In genomic region chr19:55370305-55370988, GRCh38 we compare ENCODE assay signal across 8 cellular contexts. TPM values are rescaled to one million over a fixed set of nuclear protein-coding genes. Genes with fewer than 3 reads are reported as not detected.
DNase-seq lines count a peak whose midpoint lies in the region; ATAC-seq and TF ChIP-seq lines count a peak whose summit lies in the region.

Gene IL11, minus strand, starts transcription at chr19:55370463. Its CDS starts 153 bp downstream, at chr19:55370310.

- H3K36me3 Mint-ChIP-seq in activated naive CD4-positive, alpha-beta T cell treated with anti-CD3 and anti-CD28 coated beads for 36 hours (ENCODE audit: low read depth), result no peaks in the 10 kb centered on the region
- H3K36me3 Mint-ChIP-seq in activated CD4-positive, alpha-beta memory T cell treated with anti-CD3 and anti-CD28 coated beads, Interleukin-2, amount 10 ng/mL, durations not matched to agents 7 days and 5 days (ENCODE audit: low read depth), result no peaks in the 10 kb centered on the region

- H3K27ac Mint-ChIP-seq in activated naive CD4-positive, alpha-beta T cell treated with anti-CD3 and anti-CD28 coated beads for 36 hours, result no peak within 1 kb of the TSS
- H3K27ac Mint-ChIP-seq in activated CD4-positive, alpha-beta memory T cell treated with anti-CD3 and anti-CD28 coated beads, Interleukin-2, amount 10 ng/mL, durations not matched to agents 7 days and 5 days, result no peak within 1 kb of the TSS

- no peak for TF ChIP-seq POLR2A in testis (IDR thresholded peaks at IDR 0.05)

- 10% methylated on average over 16 of the region's 32 CpGs for WGBS in hepatocyte (ENCODE audit: low lambda C conversion rate, missing lambda C conversion rate)
- 11 to 15% methylated on average over 18 to 30 of the region's 32 CpGs for WGBS in testis, 2 donors

- TF ChIP-seq CTCF in hepatocyte (IDR thresholded peaks at IDR 0.05; ENCODE audit: poor library complexity), result no peak
- TF ChIP-seq CTCF in testis (IDR thresholded peaks at IDR 0.05), result no peak

- peak within 1 kb of the TSS; percentile 36 for H3K4me3 Mint-ChIP-seq in activated naive CD4-positive, alpha-beta T cell treated with anti-CD3 and anti-CD28 coated beads for 36 hours
- H3K4me3 Mint-ChIP-seq in activated CD4-positive, alpha-beta memory T cell treated with anti-CD3 and anti-CD28 coated beads, Interleukin-2, amount 10 ng/mL, durations not matched to agents 7 days and 5 days, result peak within 1 kb of the TSS; percentile 7

- H3K4me1 Mint-ChIP-seq in activated naive CD4-positive, alpha-beta T cell treated with anti-CD3 and anti-CD28 coated beads for 36 hours (ENCODE audit: low read depth), result peaks cover 19% of the 10 kb centered on the region
- peaks cover 4% of the 10 kb centered on the region for H3K4me1 Mint-ChIP-seq in activated CD4-positive, alpha-beta memory T cell treated with anti-CD3 and anti-CD28 coated beads, Interleukin-2, amount 10 ng/mL, durations not matched to agents 7 days and 5 days

- H3K79me2 ChIP-seq in hepatocyte, result no peaks in the 10 kb centered on the region

- no peaks in the 10 kb centered on the region for H3K9me3 Mint-ChIP-seq in activated naive CD4-positive, alpha-beta T cell treated with anti-CD3 and anti-CD28 coated beads for 36 hours
- no peaks in the 10 kb centered on the region for H3K9me3 Mint-ChIP-seq in activated CD4-positive, alpha-beta memory T cell treated with anti-CD3 and anti-CD28 coated beads, Interleukin-2, amount 10 ng/mL, durations not matched to agents 7 days and 5 days

- peak within 1 kb of the TSS; percentile 72 for H3K4me3 ChIP-seq in hepatocyte
- H3K4me3 ChIP-seq in testis, result peak within 1 kb of the TSS; percentile 26 to 32

- H3K9me2 ChIP-seq in hepatocyte (replicated peaks; ENCODE audit: insufficient read depth), result no peaks in the 10 kb centered on the region

- H3K9me3 ChIP-seq in hepatocyte (ENCODE audit: low read depth) (no peaks in the 10 kb centered on the region), testis (no peaks in the 10 kb centered on the region)

- ATAC-seq in GM19455 (IDR thresholded peaks at IDR 0.05; ENCODE audit: unreplicated experiment), result no peak

- peaks cover 25% of the 10 kb centered on the region for H3K4me1 ChIP-seq in hepatocyte (ENCODE audit: insufficient read depth)
- peaks cover 6% of the 10 kb centered on the region for H3K4me1 ChIP-seq in testis

- peak within 1 kb of the TSS; percentile 71 for H3K27ac ChIP-seq in hepatocyte
- no peak within 1 kb of the TSS for H3K27ac ChIP-seq in testis

- H3K27me3 ChIP-seq in hepatocyte (peaks cover 51% of the 10 kb centered on the region), testis (no peaks in the 10 kb centered on the region)

- peak within 1 kb of the TSS; percentile 63 for H2AFZ ChIP-seq in hepatocyte

- no peak for DNase-seq in activated naive CD4-positive, alpha-beta T cell treated with anti-CD3 and anti-CD28 coated beads for 36 hours
- no peak for DNase-seq in activated naive CD4-positive, alpha-beta T cell treated with Interleukin-2 at 50 U/mL for 16 hours
- DNase-seq in activated CD4-positive, alpha-beta memory T cell treated with anti-CD3 and anti-CD28 coated beads, Interleukin-2, amount 10 ng/mL, durations not matched to agents 7 days and 5 days, result no peak
- DNase-seq in hepatocyte (ENCODE audit: low spot score) (peak; percentile 59), testis (no peak), NCI-H524 treated with DMSO at 0.1 percent for 48 hours (lab: John Stamatoyannopoulos, UW) (no peak), mesenteric fat pad (ENCODE audit: low spot score) (no peak)

- CTCF ChIA-PET in activated naive CD4-positive, alpha-beta T cell treated with anti-CD3 and anti-CD28 coated beads for 36 hours (lab: Charles Lee), result no interaction called here
- CTCF ChIA-PET in activated CD4-positive, alpha-beta memory T cell treated with anti-CD3 and anti-CD28 coated beads, Interleukin-2, amount 10 ng/mL, durations not matched to agents 7 days and 5 days (lab: Charles Lee), result no interaction called here

- H3K27me3 Mint-ChIP-seq in activated naive CD4-positive, alpha-beta T cell treated with anti-CD3 and anti-CD28 coated beads for 36 hours (ENCODE audit: low read depth), result peaks cover 47% of the 10 kb centered on the region
- H3K27me3 Mint-ChIP-seq in activated CD4-positive, alpha-beta memory T cell treated with anti-CD3 and anti-CD28 coated beads, Interleukin-2, amount 10 ng/mL, durations not matched to agents 7 days and 5 days, result peaks cover 41% of the 10 kb centered on the region

- no peaks in the 10 kb centered on the region for H3K36me3 ChIP-seq in hepatocyte (replicated peaks; ENCODE audit: insufficient read depth, low read depth)
- no peaks in the 10 kb centered on the region for H3K36me3 ChIP-seq in testis (ENCODE audit: low read depth, missing control alignments)

- POLR2A ChIA-PET in activated CD4-positive, alpha-beta memory T cell treated with anti-CD3 and anti-CD28 coated beads, Interleukin-2, amount 10 ng/mL, durations not matched to agents 7 days and 5 days (lab: Charles Lee), result interaction anchor here (3.6 kb wide), 1 partner anchor 13 kb away, joined by 17 read pairs; the partner anchor contains the start of gene TMEM238

- intact Hi-C loops in activated naive CD4-positive, alpha-beta T cell treated with anti-CD3 and anti-CD28 coated beads for 36 hours (cut with micrococcal nuclease), result no loop called here
- intact Hi-C loops in testis (cut with DNase I; ENCODE audit: low total_unique reads), result no loop called here

- H4K20me1 ChIP-seq in hepatocyte (ENCODE audit: insufficient read depth, poor library complexity, severe bottlenecking), result no peaks in the 10 kb centered on the region

- peak within 1 kb of the TSS; percentile 98 for H3K4me2 ChIP-seq in hepatocyte

RNA-seq across cellular contexts. Expression of gene IL11, which starts in this region (rescaled TPM):
- not detected for total RNA-seq in activated naive CD4-positive, alpha-beta T cell treated with anti-CD3 and anti-CD28 coated beads for 36 hours
- under 1 TPM in 1 of 2 experiments, not detected in 1; 0.48 TPM for total RNA-seq in activated CD4-positive, alpha-beta memory T cell treated with anti-CD3 and anti-CD28 coated beads, Interleukin-2, amount 10 ng/mL, durations not matched to agents 7 days and 5 days
- total RNA-seq in hepatocyte (1.4 and 4.4 TPM in 2 replicates), testis (1 to 10 TPM; 2.0 to 2.1 TPM), mesenteric fat pad (not detected)
- polyA plus RNA-seq in hepatocyte (6.6 and 8.5 TPM in 2 replicates), testis (ENCODE audit: insufficient read depth, low read depth, low replicate concordance) (1.2 TPM)
